ENCODE assay signal across 22 cellular contexts in the genomic region with DNA sequence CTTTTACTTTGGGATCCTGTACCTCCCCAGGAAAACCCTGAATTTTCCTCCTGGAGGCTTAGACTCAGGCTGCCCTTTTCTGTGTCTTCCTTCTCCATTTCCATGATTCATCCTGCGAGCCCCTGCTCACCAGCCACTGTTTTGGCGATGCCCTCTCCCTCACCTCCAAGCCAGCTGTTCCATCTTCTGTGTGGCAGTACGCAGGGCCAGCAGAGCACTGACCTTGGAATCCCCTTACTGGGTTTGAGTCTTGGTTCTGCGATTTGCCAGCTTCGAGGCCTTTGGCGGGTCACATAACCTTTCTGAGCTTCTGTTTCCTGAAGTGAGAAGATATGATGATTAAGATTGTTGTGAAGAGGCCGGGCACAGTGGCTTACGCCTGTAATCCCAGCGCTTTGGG.
"Had no signal": no experiment of that assay in that cellular context is flagged by ENCODE, and none has a peak within 500 bp of the region (broad histone marks: within the 10 kb centered on the region; RNA-seq: fewer than 3 reads in every experiment).

No MANE protein-coding gene starts in this region.

- H3K27ac Mint-ChIP-seq: nephron progenitor cell; stimulated activated effector memory CD8-positive, alpha-beta T cell treated with anti-CD3 and anti-CD28 coated beads, Interleukin-12 subunit alpha, Interleukin-12 subunit beta, amount 100 ng/mL, for 72 hours had no signal

- ATAC-seq: esophagus mucosa; left lobe of liver; lower lobe of right lung; naive thymus-derived CD4-positive, alpha-beta T cell; stimulated activated effector memory CD8-positive, alpha-beta T cell treated with anti-CD3 and anti-CD28 coated beads, Interleukin-12 subunit alpha, Interleukin-12 subunit beta, amount 100 ng/mL, for 72 hours; stimulated activated naive CD8-positive, alpha-beta T cell treated with anti-CD3 and anti-CD28 coated beads, Interleukin-15, Interleukin-2, amounts not matched to agents 100 U/mL and 50 U/mL, for 24 hours had no signal

- H3K4me1 Mint-ChIP-seq: stimulated activated effector memory CD8-positive, alpha-beta T cell treated with anti-CD3 and anti-CD28 coated beads, Interleukin-12 subunit alpha, Interleukin-12 subunit beta, amount 100 ng/mL, for 72 hours had no signal

- H3K36me3 Mint-ChIP-seq: naive thymus-derived CD4-positive, alpha-beta T cell; stimulated activated effector memory CD8-positive, alpha-beta T cell treated with anti-CD3 and anti-CD28 coated beads, Interleukin-12 subunit alpha, Interleukin-12 subunit beta, amount 100 ng/mL, for 72 hours had no signal

- H3K4me1 ChIP-seq: prostate gland had no signal

- DNase-seq: central memory CD4-positive, alpha-beta T cell; dorsolateral prefrontal cortex; effector CD8-positive, alpha-beta T cell; hippocampal formation; kidney glomerular epithelial cell; lower lobe of right lung; naive thymus-derived CD4-positive, alpha-beta T cell; nephron progenitor cell; retina; stimulated activated CD4-positive, alpha-beta T cell treated with anti-CD3 and anti-CD28 coated beads, Interleukin-4, amount 100 ng/mL, for 1 hour; stimulated activated CD8-positive, alpha-beta memory T cell treated with anti-CD3 and anti-CD28 coated beads, Interleukin-4, amount 100 ng/mL, for 48 hours; stimulated activated naive CD8-positive, alpha-beta T cell treated with anti-CD3 and anti-CD28 coated beads, Interleukin-15, Interleukin-2, amounts not matched to agents 100 U/mL and 50 U/mL, for 24 hours; tibial artery; upper lobe of left lung; uterus had no signal

- H3K27ac ChIP-seq: coronary artery, dorsolateral prefrontal cortex, lower lobe of right lung, parathyroid adenoma, prostate gland, tibial artery, upper lobe of left lung, uterus had no signal

- H3K4me3 ChIP-seq: coronary artery, dorsolateral prefrontal cortex, lower lobe of right lung, prostate gland, smooth muscle cell, tibial artery, upper lobe of left lung, uterus had no signal

- H3K36me3 ChIP-seq: lower lobe of right lung, prostate gland, tibial artery, upper lobe of left lung, uterus had no signal

- H3K9me3 Mint-ChIP-seq: naive thymus-derived CD4-positive, alpha-beta T cell; nephron progenitor cell; stimulated activated effector memory CD8-positive, alpha-beta T cell treated with anti-CD3 and anti-CD28 coated beads, Interleukin-12 subunit alpha, Interleukin-12 subunit beta, amount 100 ng/mL, for 72 hours had no signal

- H3K4me3 Mint-ChIP-seq: naive thymus-derived CD4-positive, alpha-beta T cell; nephron progenitor cell; stimulated activated effector memory CD8-positive, alpha-beta T cell treated with anti-CD3 and anti-CD28 coated beads, Interleukin-12 subunit alpha, Interleukin-12 subunit beta, amount 100 ng/mL, for 72 hours had no signal

- H3K9me3 ChIP-seq: lower lobe of right lung, prostate gland, tibial artery, upper lobe of left lung, uterus had no signal

- H3K27me3 ChIP-seq: dorsolateral prefrontal cortex, tibial artery, upper lobe of left lung, uterus had no signal
